Comparison of ENCODE assay signal across 14 cellular contexts in the genomic region with DNA sequence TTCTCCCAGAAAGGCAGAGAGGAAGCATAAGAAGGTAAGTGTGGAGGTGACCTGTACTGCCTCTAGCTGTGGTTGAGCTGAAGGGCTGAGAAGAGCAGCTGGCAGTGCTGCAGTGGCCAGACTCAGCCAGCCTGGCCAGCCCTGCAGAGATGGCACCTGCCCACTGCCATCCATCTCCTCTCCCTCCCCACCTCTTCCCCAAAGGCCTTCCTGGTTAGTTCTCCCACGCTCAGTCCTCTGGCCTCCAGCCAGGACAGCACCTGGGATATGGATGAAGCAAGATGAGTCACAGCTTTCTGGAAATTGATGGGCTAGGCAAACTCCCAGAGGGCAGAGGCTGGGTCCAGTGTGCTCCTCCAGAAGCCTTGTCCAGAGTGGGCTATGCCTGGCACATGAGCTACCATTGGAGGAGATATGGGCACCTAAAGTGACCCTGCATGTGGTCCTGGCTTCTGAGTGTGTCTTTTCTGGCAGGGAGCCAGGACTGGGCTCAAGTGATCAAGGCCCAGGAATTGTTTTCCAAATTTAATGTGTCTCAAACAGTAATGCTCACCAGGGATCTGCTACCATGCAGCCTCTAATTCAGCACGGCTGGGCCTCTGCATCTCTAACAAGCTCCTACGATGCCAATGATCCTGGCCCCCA.
DNase-seq lines count a peak whose midpoint lies in the region; ATAC-seq and TF ChIP-seq lines count a peak whose summit lies in the region.
"Had no signal": no experiment of that assay in that cellular context is flagged by ENCODE, and none has a peak within 500 bp of the region (broad histone marks: within the 10 kb centered on the region; RNA-seq: fewer than 3 reads in every experiment).

No MANE protein-coding gene starts in this region.

- no peaks in the 10 kb centered on the region for H3K9me3 Mint-ChIP-seq in activated CD4-positive, alpha-beta memory T cell treated with anti-CD3 and anti-CD28 coated beads for 36 hours
- H3K9me3 Mint-ChIP-seq: activated CD8-positive, alpha-beta T cell treated with anti-CD3 and anti-CD28 coated beads for 36 hours had no signal

- H3K36me3 ChIP-seq in PC-3 (ENCODE audit: low read depth, low read length) (no peaks in the 10 kb centered on the region), stomach (no peaks in the 10 kb centered on the region)
- H3K36me3 ChIP-seq: esophagus squamous epithelium had no signal

- intact Hi-C loops in PC-3 (cut with micrococcal nuclease) (no loop called here), stomach (cut with DNase I; ENCODE audit: low total_unique reads) (no loop called here)
- intact Hi-C loops in activated CD4-positive, alpha-beta memory T cell treated with anti-CD3 and anti-CD28 coated beads for 36 hours (cut with micrococcal nuclease), result no loop called here

- H3K36me3 Mint-ChIP-seq in activated CD4-positive, alpha-beta memory T cell treated with anti-CD3 and anti-CD28 coated beads for 36 hours, result no peaks in the 10 kb centered on the region

- no peaks in the 10 kb centered on the region for H3F3A ChIP-seq in PC-3 (ENCODE audit: low read length, unreplicated experiment)

- no peaks in the 10 kb centered on the region for H3K27me3 Mint-ChIP-seq in activated CD4-positive, alpha-beta memory T cell treated with anti-CD3 and anti-CD28 coated beads for 36 hours

- H4K20me1 ChIP-seq in PC-3 (ENCODE audit: low read length), result no peaks in the 10 kb centered on the region

- H3K4me3 Mint-ChIP-seq in activated CD4-positive, alpha-beta memory T cell treated with anti-CD3 and anti-CD28 coated beads for 36 hours, result no peak overlapping the region
- H3K4me3 Mint-ChIP-seq: activated CD8-positive, alpha-beta T cell treated with anti-CD3 and anti-CD28 coated beads for 36 hours had no signal

- H3K9ac ChIP-seq in PC-3 (ENCODE audit: low read length), result no peak overlapping the region

- CTCF ChIA-PET in PC-3 (lab: Charles Lee), result interaction anchor here (0.7 kb wide), 1 partner anchor 265 kb away, joined by 4 read pairs; no protein-coding TSS in a partner anchor
- CTCF ChIA-PET in activated CD4-positive, alpha-beta memory T cell treated with anti-CD3 and anti-CD28 coated beads for 36 hours (lab: Charles Lee), result interaction anchor here (0.6 kb wide), 1 partner anchor 21 kb away, joined by 5 read pairs; no protein-coding TSS in a partner anchor

- TF ChIP-seq EP300 in stomach (IDR thresholded peaks at IDR 0.05), result no peak

- WGBS in stomach, 5 donors, result 58 to 69% (median 65%) methylated on average over 3 of the region's 3 CpGs

- ATAC-seq in PC-3 (peak; percentile 78), HG03108 (IDR thresholded peaks at IDR 0.05; ENCODE audit: unreplicated experiment) (no peak), HG02870 (IDR thresholded peaks at IDR 0.05; ENCODE audit: unreplicated experiment) (no peak)
- ATAC-seq: activated CD8-positive, alpha-beta T cell treated with anti-CD3 and anti-CD28 coated beads for 36 hours had no signal

- H3K9me3 ChIP-seq in PC-3 (ENCODE audit: low read length) (no peaks in the 10 kb centered on the region), stomach (no peaks in the 10 kb centered on the region)
- H3K9me3 ChIP-seq: esophagus squamous epithelium had no signal

- no peak for TF ChIP-seq CTCF in PC-3 (conservative IDR thresholded peaks at IDR 0.05; ENCODE audit: low read depth, low read length)
- no peak for TF ChIP-seq CTCF in fibroblast of pulmonary artery (IDR thresholded peaks at IDR 0.05; ENCODE audit: low read length, missing control alignments)
- TF ChIP-seq CTCF in stomach (IDR thresholded peaks at IDR 0.05), result no peak

- H3K4me1 ChIP-seq in PC-3 (ENCODE audit: insufficient read depth, low read length) (peaks cover 35% of the 10 kb centered on the region), stomach (peaks cover 0 to 11% (median 7%) of the 10 kb centered on the region in 4 donors)

- peaks cover 20% of the 10 kb centered on the region for H3K4me1 Mint-ChIP-seq in activated CD4-positive, alpha-beta memory T cell treated with anti-CD3 and anti-CD28 coated beads for 36 hours (ENCODE audit: low read depth)

- no peak overlapping the region for H2AFZ ChIP-seq in PC-3 (ENCODE audit: low read length)

- no peaks in the 10 kb centered on the region for H3K79me2 ChIP-seq in PC-3 (ENCODE audit: low read length)

- DNase-seq in NCI-H1417 (lab: John Stamatoyannopoulos, UW), result peak in 2 of 3 experiments; percentile 30 to 70
- no peak for DNase-seq in NCI-H1417 treated with DMSO at 0.1 percent for 48 hours (lab: John Stamatoyannopoulos, UW)
- DNase-seq in PC-3, result peak; percentile 95
- DNase-seq in fibroblast of pulmonary artery (ENCODE audit: low read depth), result peak; percentile 40
- peak; percentile 43 for DNase-seq in stomach
- DNase-seq in activated CD4-positive, alpha-beta memory T cell treated with anti-CD3 and anti-CD28 coated beads for 36 hours, result no peak
- DNase-seq: 8988T; activated CD8-positive, alpha-beta T cell treated with anti-CD3 and anti-CD28 coated beads for 36 hours; esophagus squamous epithelium; GDM1; mesenchymal stem cell; NCI-H1930 had no signal

- H3K27ac ChIP-seq in PC-3 (ENCODE audit: low read length) (peak overlapping the region; percentile 26), stomach (no peak overlapping the region)

- H3K27ac Mint-ChIP-seq in activated CD4-positive, alpha-beta memory T cell treated with anti-CD3 and anti-CD28 coated beads for 36 hours, result no peak overlapping the region
- H3K27ac Mint-ChIP-seq: activated CD8-positive, alpha-beta T cell treated with anti-CD3 and anti-CD28 coated beads for 36 hours had no signal

- H3K4me3 ChIP-seq in PC-3 (ENCODE audit: low read length), result no peak overlapping the region
- no peak overlapping the region for H3K4me3 ChIP-seq in fibroblast of pulmonary artery (replicated peaks; ENCODE audit: low read depth, low read length)
- H3K4me3 ChIP-seq in stomach, result no peak overlapping the region
- H3K4me3 ChIP-seq: esophagus squamous epithelium had no signal

- no peaks in the 10 kb centered on the region for H3K27me3 ChIP-seq in PC-3 (ENCODE audit: low read length)
- H3K27me3 ChIP-seq in stomach, result no peaks in the 10 kb centered on the region
- H3K27me3 ChIP-seq: esophagus squamous epithelium had no signal

- no peaks in the 10 kb centered on the region; the same call in 1 of the 2 replicates for H3K9me2 ChIP-seq in PC-3 (replicated peaks; ENCODE audit: low read length)

- no TSS peak for BruUV-seq in PC-3 (replicated peaks; lab: Mats Ljungman, UMichigan)

- POLR2A ChIA-PET in PC-3 (lab: Charles Lee; ENCODE audit: unreplicated experiment), result no interaction called here
- POLR2A ChIA-PET in activated CD4-positive, alpha-beta memory T cell treated with anti-CD3 and anti-CD28 coated beads for 36 hours (lab: Charles Lee), result no interaction called here

- no peak for TF ChIP-seq POLR2A in stomach (IDR thresholded peaks at IDR 0.05)

- peak overlapping the region; percentile 24; the same call in 1 of the 2 replicates for H3K4me2 ChIP-seq in PC-3 (ENCODE audit: low read length)

Comparison
In these comparisons a context has a peak if more than half of its experiments do, and no peak if none do; other contexts are left out.
1. DNase-seq: peak in NCI-H1417 (2 of 3), PC-3 (single experiment), fibroblast of pulmonary artery (single experiment) and stomach (single experiment); none in NCI-H1417 treated with DMSO at 0.1 percent for 48 hours (single experiment) and activated CD4-positive, alpha-beta memory T cell treated with anti-CD3 and anti-CD28 coated beads for 36 hours (single experiment).